ENCODE assay signal across 17 cellular contexts in the genomic region with DNA sequence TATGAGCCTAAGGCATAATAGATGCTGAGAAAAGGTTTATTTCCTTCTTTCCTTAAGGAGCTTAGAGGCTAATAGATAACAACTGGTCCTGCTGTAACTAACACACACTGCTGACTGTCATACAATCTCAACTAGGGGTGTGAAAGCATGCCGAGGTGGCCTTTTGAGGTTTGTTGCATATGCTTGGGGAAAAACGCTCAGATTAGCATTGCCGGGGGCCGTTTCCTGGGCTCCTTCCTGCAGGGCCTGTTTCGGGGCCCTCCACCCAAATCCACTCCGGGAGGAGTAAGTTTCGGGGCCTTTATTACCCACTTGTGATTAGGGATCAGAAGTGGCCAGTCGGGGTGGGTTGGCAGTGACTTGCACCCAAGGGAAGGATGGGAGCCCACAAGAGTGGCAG. TPM values are rescaled to one million over a fixed set of nuclear protein-coding genes. Genes with fewer than 3 reads are reported as not detected.
A peak's percentile ranks its signal among the peaks of the same experiment; 100 is the strongest.
DNase-seq lines count a peak whose midpoint lies in the region; ATAC-seq and TF ChIP-seq lines count a peak whose summit lies in the region.
"Had no signal": no experiment of that assay in that cellular context is flagged by ENCODE, and none has a peak within 500 bp of the region (broad histone marks: within the 10 kb centered on the region; RNA-seq: fewer than 3 reads in every experiment).

No MANE protein-coding gene starts in this region.

- TF ChIP-seq CTCF in neutrophil (IDR thresholded peaks at IDR 0.05) = no peak

- CTCF ChIA-PET in activated CD8-positive, alpha-beta memory T cell treated with anti-CD3 and anti-CD28 coated beads, Interleukin-2, amount 10 ng/mL, durations not matched to agents 7 days and 5 days (lab: Charles Lee) = interaction anchor here (0.7 to 3.7 kb wide), 5 partner anchors 26 to 86 kb away, joined by 3 to 84 read pairs (median 7); no protein-coding TSS in a partner anchor

- 75% methylated on average over 8 of the region's 8 CpGs for WGBS in right cardiac atrium

- no peak overlapping the region for H3K4me3 Mint-ChIP-seq in activated CD8-positive, alpha-beta memory T cell treated with anti-CD3 and anti-CD28 coated beads, Interleukin-2, amount 10 ng/mL, durations not matched to agents 7 days and 5 days
- peak overlapping the region in 2 of 4 donors; percentile 39 to 66 for H3K4me3 Mint-ChIP-seq in IgD-negative memory B cell
- H3K4me3 Mint-ChIP-seq: WTC11 had no signal

- H3K4me1 Mint-ChIP-seq in activated CD8-positive, alpha-beta memory T cell treated with anti-CD3 and anti-CD28 coated beads, Interleukin-2, amount 10 ng/mL, durations not matched to agents 7 days and 5 days = peaks cover 38% of the 10 kb centered on the region
- peaks cover 21 to 37% (median 34%) of the 10 kb centered on the region in 3 donors for H3K4me1 Mint-ChIP-seq in IgD-negative memory B cell

- peak overlapping the region; percentile 20 for H3K27ac Mint-ChIP-seq in activated CD8-positive, alpha-beta memory T cell treated with anti-CD3 and anti-CD28 coated beads, Interleukin-2, amount 10 ng/mL, durations not matched to agents 7 days and 5 days
- peak overlapping the region in 2 of 3 donors; percentile 11 to 73 for H3K27ac Mint-ChIP-seq in IgD-negative memory B cell
- H3K27ac Mint-ChIP-seq: WTC11 had no signal

- peaks cover 55 to 66% of the 10 kb centered on the region in 2 experiments for H3K4me1 ChIP-seq in neutrophil (ENCODE audit: control insufficient read depth in 1 of 2, insufficient read depth in 1 of 2, low read depth in 1 of 2, low read length in 1 of 2)
- peaks cover 8% of the 10 kb centered on the region for H3K4me1 ChIP-seq in right cardiac atrium (ENCODE audit: control insufficient read depth, insufficient read depth, low read length)

- peaks cover 16% of the 10 kb centered on the region for H3K36me3 Mint-ChIP-seq in activated CD8-positive, alpha-beta memory T cell treated with anti-CD3 and anti-CD28 coated beads, Interleukin-2, amount 10 ng/mL, durations not matched to agents 7 days and 5 days
- H3K36me3 Mint-ChIP-seq in IgD-negative memory B cell = peaks cover 9% of the 10 kb centered on the region

- H3K4me3 ChIP-seq in neutrophil (ENCODE audit: low read depth in 1 of 2, low read length in 1 of 2) (peak overlapping the region in 1 of 2 experiments; percentile 57), right cardiac atrium (ENCODE audit: low read length) (no peak overlapping the region)

- H3K9me3 Mint-ChIP-seq in activated CD8-positive, alpha-beta memory T cell treated with anti-CD3 and anti-CD28 coated beads, Interleukin-2, amount 10 ng/mL, durations not matched to agents 7 days and 5 days (ENCODE audit: low read depth) = peaks cover 12% of the 10 kb centered on the region
- peaks cover 0 to 10% (median 9%) of the 10 kb centered on the region in 3 donors for H3K9me3 Mint-ChIP-seq in IgD-negative memory B cell

- no peak for ATAC-seq in activated CD8-positive, alpha-beta memory T cell treated with anti-CD3 and anti-CD28 coated beads, Interleukin-2, amount 10 ng/mL, durations not matched to agents 7 days and 5 days
- no peak for ATAC-seq in HG02759 (IDR thresholded peaks at IDR 0.05; ENCODE audit: unreplicated experiment)
- no peak for ATAC-seq in HG03045 (IDR thresholded peaks at IDR 0.05; ENCODE audit: unreplicated experiment)
- ATAC-seq in right cardiac atrium = no peak
- ATAC-seq: activated T-cell treated with anti-CD3 and anti-CD28 coated beads, Interleukin-2, amount 50 U/mL, for 72 hours; WTC11 had no signal

- no peaks in the 10 kb centered on the region for H3K36me3 ChIP-seq in neutrophil

- no peaks in the 10 kb centered on the region for H3K9me3 ChIP-seq in neutrophil
- peaks cover 3% of the 10 kb centered on the region for H3K9me3 ChIP-seq in right cardiac atrium (ENCODE audit: control insufficient read depth, low read length)

- DNase-seq in activated CD8-positive, alpha-beta memory T cell treated with anti-CD3 and anti-CD28 coated beads, Interleukin-2, amount 10 ng/mL, durations not matched to agents 7 days and 5 days = no peak
- DNase-seq in activated CD8-positive, alpha-beta memory T cell treated with anti-CD3 and anti-CD28 coated beads, Interleukin-2, amount 50 U/mL, for 4 hours = no peak
- DNase-seq in activated T-helper 9 cell treated with anti-CD3 and anti-CD28 coated beads, Interleukin-2, amount 50 U/mL, for 16 hours (ENCODE audit: low read depth) = peak; percentile 2
- no peak for DNase-seq in right cardiac atrium
- DNase-seq: COR-L47, Kasumi-1, NCI-H1417, NCI-H82, small intestine had no signal

- intact Hi-C loops in right cardiac atrium (cut with DNase I) = loop anchor here in 3 of 4 donors (5.0 to 10.0 kb wide), 2 partner anchors 84 to 202 kb away; no protein-coding TSS in a partner anchor

- H3K27ac ChIP-seq in neutrophil (peak overlapping the region; percentile 88), right cardiac atrium (ENCODE audit: low read length) (no peak overlapping the region)
- H3K27ac ChIP-seq: RWPE1 had no signal

- no peaks in the 10 kb centered on the region for H3K27me3 Mint-ChIP-seq in activated CD8-positive, alpha-beta memory T cell treated with anti-CD3 and anti-CD28 coated beads, Interleukin-2, amount 10 ng/mL, durations not matched to agents 7 days and 5 days
- no peaks in the 10 kb centered on the region for H3K27me3 Mint-ChIP-seq in IgD-negative memory B cell

- H3K27me3 ChIP-seq in neutrophil = no peaks in the 10 kb centered on the region
- H3K27me3 ChIP-seq in right cardiac atrium (ENCODE audit: control insufficient read depth, insufficient read depth) = no peaks in the 10 kb centered on the region

RNA-seq across cellular contexts. Expression of gene RCSD1, which starts 27.2 kb away (rescaled TPM):
- total RNA-seq in activated CD8-positive, alpha-beta memory T cell treated with anti-CD3 and anti-CD28 coated beads, Interleukin-2, amount 10 ng/mL, durations not matched to agents 7 days and 5 days = 100 to 1,000 TPM; 121 to 129 TPM
- polyA plus RNA-seq in IgD-negative memory B cell (249 TPM), right cardiac atrium (27.1 TPM)
- 10 to 100 TPM; 53.4 to 61.5 (median 58.2) TPM for total RNA-seq in right cardiac atrium
- total RNA-seq: A673 had no signal

RNA-seq across cellular contexts. Expression of gene CREG1, which starts 49.3 kb away (rescaled TPM):
- total RNA-seq in activated CD8-positive, alpha-beta memory T cell treated with anti-CD3 and anti-CD28 coated beads, Interleukin-2, amount 10 ng/mL, durations not matched to agents 7 days and 5 days = 10 to 100 TPM; 12.7 to 15.8 TPM
- 13.0 TPM for polyA plus RNA-seq in IgD-negative memory B cell
- total RNA-seq in right cardiac atrium = 10 to 100 TPM; 82.7 to 97.4 (median 93.5) TPM
- 64.6 TPM for polyA plus RNA-seq in right cardiac atrium

Comparison
In these comparisons a context has a peak if more than half of its experiments do, and no peak if none do; other contexts are left out.
1. RNA of gene CREG1, which starts 49.3 kb away (total RNA-seq): 82.7 to 97.4 TPM in right cardiac atrium; 12.7 to 15.8 TPM in activated CD8-positive, alpha-beta memory T cell treated with anti-CD3 and anti-CD28 coated beads, Interleukin-2, amount 10 ng/mL, durations not matched to agents 7 days and 5 days; every median in the first group is over 4 times any median in the second.